ENCODE assay signal across 9 cellular contexts in genomic region chr12:56520025-56520810, GRCh38. TPM values are rescaled to one million over a fixed set of nuclear protein-coding genes. Genes with fewer than 3 reads are reported as not detected.
DNase-seq lines count a peak whose midpoint lies in the region; TF ChIP-seq lines count a peak whose summit lies in the region.
"Had no signal": no experiment of that assay in that cellular context is flagged by ENCODE, and none has a peak within 500 bp of the region (broad histone marks: within the 10 kb centered on the region; RNA-seq: fewer than 3 reads in every experiment).

No MANE protein-coding gene starts in this region.

- no peak overlapping the region for H2BK5ac ChIP-seq in mesendoderm (ENCODE audit: low read length)

- no peak overlapping the region for H4K5ac ChIP-seq in mesendoderm (ENCODE audit: low read length)

- H2BK120ac ChIP-seq in mesendoderm (ENCODE audit: low read depth, low read length), result no peak overlapping the region

- no peak overlapping the region for H3K23ac ChIP-seq in mesendoderm (ENCODE audit: low read length)

- no peak overlapping the region for H3K4me3 ChIP-seq in mesendoderm (ENCODE audit: low read length)

- no peaks in the 10 kb centered on the region for H3K27me3 ChIP-seq in mesendoderm (ENCODE audit: insufficient read depth, low read length, poor library complexity)

- no peaks in the 10 kb centered on the region for H3K27me3 Mint-ChIP-seq in activated CD4-positive, alpha-beta T cell treated with anti-CD3 and anti-CD28 coated beads, Interleukin-2, amount 10 ng/mL, durations not matched to agents 24 days and 14 days
- H3K27me3 Mint-ChIP-seq in type B pancreatic cell, result no peaks in the 10 kb centered on the region

- H3K9ac ChIP-seq in mesendoderm (ENCODE audit: low read length), result no peak overlapping the region

- no peak overlapping the region for H3K27ac ChIP-seq in mesendoderm (ENCODE audit: low read depth, low read length)

- H3K36me3 Mint-ChIP-seq in activated CD4-positive, alpha-beta T cell treated with anti-CD3 and anti-CD28 coated beads, Interleukin-2, amount 10 ng/mL, durations not matched to agents 24 days and 14 days (ENCODE audit: low read depth), result no peaks in the 10 kb centered on the region
- no peaks in the 10 kb centered on the region for H3K36me3 Mint-ChIP-seq in type B pancreatic cell

- no peak for TF ChIP-seq CTCF in type B pancreatic cell (conservative IDR thresholded peaks at IDR 0.05)

- H2AK5ac ChIP-seq in mesendoderm (ENCODE audit: low read length), result no peak overlapping the region

- intact Hi-C loops in activated CD4-positive, alpha-beta T cell treated with anti-CD3 and anti-CD28 coated beads, Interleukin-2, amount 10 ng/mL, durations not matched to agents 24 days and 14 days (cut with micrococcal nuclease), result loop anchor here (2.0 kb wide), 1 partner anchor 109 kb away; no protein-coding TSS in a partner anchor

- peaks cover 2% of the 10 kb centered on the region for H3K4me1 ChIP-seq in mesendoderm (ENCODE audit: control insufficient read depth, low read depth, low read length)

- WGBS in mesendoderm (ENCODE audit: extremely low coverage, insufficient coverage, low lambda C conversion rate), result no CpG with 5 or more reads among the region's 6 CpGs

- H3K36me3 ChIP-seq in mesendoderm (ENCODE audit: control insufficient read depth, insufficient read depth, low read length), result no peaks in the 10 kb centered on the region

- peaks cover 29% of the 10 kb centered on the region for H3K4me1 Mint-ChIP-seq in activated CD4-positive, alpha-beta T cell treated with anti-CD3 and anti-CD28 coated beads, Interleukin-2, amount 10 ng/mL, durations not matched to agents 24 days and 14 days
- H3K4me1 Mint-ChIP-seq in type B pancreatic cell (ENCODE audit: unreplicated experiment), result peaks cover 21% of the 10 kb centered on the region

- H3K4me2 ChIP-seq in mesendoderm (ENCODE audit: low read length), result no peak overlapping the region

- no peak overlapping the region for H4K8ac ChIP-seq in mesendoderm (ENCODE audit: low read depth, low read length)

- H3K4me3 Mint-ChIP-seq in activated CD4-positive, alpha-beta T cell treated with anti-CD3 and anti-CD28 coated beads, Interleukin-2, amount 10 ng/mL, durations not matched to agents 24 days and 14 days, result peak overlapping the region; percentile 73
- peak overlapping the region; percentile 65 for H3K4me3 Mint-ChIP-seq in type B pancreatic cell

- no peaks in the 10 kb centered on the region for H3K9me3 Mint-ChIP-seq in activated CD4-positive, alpha-beta T cell treated with anti-CD3 and anti-CD28 coated beads, Interleukin-2, amount 10 ng/mL, durations not matched to agents 24 days and 14 days
- no peaks in the 10 kb centered on the region for H3K9me3 Mint-ChIP-seq in type B pancreatic cell
- H3K9me3 Mint-ChIP-seq: activated B cell treated with CpG ODN at 0.5 μM for 24 hours had no signal

- H3K56ac ChIP-seq in mesendoderm (ENCODE audit: low read length), result no peak overlapping the region

- H3K79me1 ChIP-seq in mesendoderm (ENCODE audit: low read length), result no peaks in the 10 kb centered on the region

- DNase-seq in activated CD4-positive, alpha-beta T cell treated with anti-CD3 and anti-CD28 coated beads, Interleukin-2, amount 10 ng/mL, durations not matched to agents 24 days and 14 days, result no peak
- DNase-seq in activated CD4-positive, alpha-beta T cell treated with anti-CD3 and anti-CD28 coated beads for 1 hour, result no peak
- DNase-seq in dermis blood vessel endothelial cell (peak; percentile 68), mesendoderm (no peak), type B pancreatic cell (ENCODE audit: extremely low spot score, unreplicated experiment) (no peak), occipital lobe (lab: John Stamatoyannopoulos, UW) (no peak), NCI-H526 treated with DMSO at 0.1 percent for 48 hours (lab: John Stamatoyannopoulos, UW) (no peak)
- no peak for DNase-seq in stimulated activated naive CD4-positive, alpha-beta T cell (lab: John Stamatoyannopoulos, UW)
- DNase-seq: activated B cell treated with CpG ODN at 0.5 μM for 24 hours had no signal

- no peak overlapping the region for H3K27ac Mint-ChIP-seq in activated CD4-positive, alpha-beta T cell treated with anti-CD3 and anti-CD28 coated beads, Interleukin-2, amount 10 ng/mL, durations not matched to agents 24 days and 14 days
- H3K27ac Mint-ChIP-seq in type B pancreatic cell, result peak overlapping the region; percentile 78
- H3K27ac Mint-ChIP-seq: activated B cell treated with CpG ODN at 0.5 μM for 24 hours had no signal

- peaks cover 21% of the 10 kb centered on the region for H3K79me2 ChIP-seq in mesendoderm (ENCODE audit: control insufficient read depth, insufficient read depth, low read length)

- H3K18ac ChIP-seq in mesendoderm (ENCODE audit: low read length), result no peak overlapping the region

- H3K4ac ChIP-seq in mesendoderm (ENCODE audit: low read depth, low read length), result no peak overlapping the region

- H2BK15ac ChIP-seq in mesendoderm (replicated peaks; ENCODE audit: low read depth), result peak overlapping the region; percentile 74

RNA-seq across cellular contexts. Expression of gene RBMS2, which starts 1.4 kb away (rescaled TPM):
- total RNA-seq in activated CD4-positive, alpha-beta T cell treated with anti-CD3 and anti-CD28 coated beads, Interleukin-2, amount 10 ng/mL, durations not matched to agents 24 days and 14 days, result 4.1 and 5.8 TPM in 2 replicates
- total RNA-seq in dermis blood vessel endothelial cell (37.9 and 76.6 TPM in 2 replicates), type B pancreatic cell (ENCODE audit: low replicate concordance) (42.7 and 45.9 TPM in 2 replicates), occipital lobe (3.0 TPM)
- 28.7 TPM for polyA plus RNA-seq in mesendoderm (2013, experiment 1 of 2)
- 27.1 TPM for polyA plus RNA-seq in mesendoderm (2013, experiment 2 of 2)

RNA-seq across cellular contexts. Expression of gene GLS2, which starts 32.3 kb away (rescaled TPM):
- total RNA-seq in activated CD4-positive, alpha-beta T cell treated with anti-CD3 and anti-CD28 coated beads, Interleukin-2, amount 10 ng/mL, durations not matched to agents 24 days and 14 days, result 1.9 and 2.4 TPM in 2 replicates
- total RNA-seq in dermis blood vessel endothelial cell (0.28 and 0.51 TPM in 2 replicates), type B pancreatic cell (ENCODE audit: low replicate concordance) (6.7 and 7.0 TPM in 2 replicates), occipital lobe (5.9 TPM)
- polyA plus RNA-seq in mesendoderm (2013, experiment 1 of 2), result 1.4 TPM
- 1.7 TPM for polyA plus RNA-seq in mesendoderm (2013, experiment 2 of 2)

RNA-seq across cellular contexts. Expression of gene SPRYD4, which starts 51.8 kb away (rescaled TPM):
- 5.2 and 5.5 TPM in 2 replicates for total RNA-seq in activated CD4-positive, alpha-beta T cell treated with anti-CD3 and anti-CD28 coated beads, Interleukin-2, amount 10 ng/mL, durations not matched to agents 24 days and 14 days
- total RNA-seq in dermis blood vessel endothelial cell (1.6 and 2.4 TPM in 2 replicates), type B pancreatic cell (ENCODE audit: low replicate concordance) (3.7 and 4.8 TPM in 2 replicates), occipital lobe (1.6 TPM)
- polyA plus RNA-seq in mesendoderm (2013, experiment 1 of 2), result 2.9 TPM
- 2.8 TPM for polyA plus RNA-seq in mesendoderm (2013, experiment 2 of 2)
